ENCODE assay signal across 12 cellular contexts in the genomic region with DNA sequence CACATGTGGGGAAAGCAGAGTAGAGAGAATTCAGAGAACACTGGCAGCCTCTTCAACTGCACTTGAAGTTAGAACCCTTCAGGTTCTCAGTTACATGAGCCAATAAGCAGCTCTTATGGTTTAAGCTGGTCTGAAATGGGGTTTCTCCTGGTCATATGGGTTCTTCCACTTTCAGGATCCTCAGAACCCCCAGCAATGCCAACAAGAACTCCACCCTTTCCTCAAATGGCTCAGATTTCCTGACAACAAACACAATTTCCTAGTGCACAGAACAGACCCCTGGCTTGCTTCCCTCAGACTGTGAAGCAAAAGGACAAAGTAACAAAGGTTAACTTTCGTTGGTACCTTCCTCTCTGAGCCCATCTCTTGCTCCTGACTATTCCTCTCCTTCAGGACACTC. TPM values are rescaled to one million over a fixed set of nuclear protein-coding genes. Genes with fewer than 3 reads are reported as not detected.
DNase-seq lines count a peak whose midpoint lies in the region; ATAC-seq and TF ChIP-seq lines count a peak whose summit lies in the region.
"Had no signal": no experiment of that assay in that cellular context is flagged by ENCODE, and none has a peak within 500 bp of the region (broad histone marks: within the 10 kb centered on the region; RNA-seq: fewer than 3 reads in every experiment).

No MANE protein-coding gene starts in this region.

- H3K27me3 ChIP-seq in adrenal gland (no peaks in the 10 kb centered on the region), thoracic aorta (replicated peaks; ENCODE audit: insufficient read depth) (no peaks in the 10 kb centered on the region)

- intact Hi-C loops in adrenal gland (cut with DNase I) = loop anchor here (5.0 to 10.0 kb wide), 3 partner anchors 105 to 248 kb away; no protein-coding TSS in a partner anchor
- intact Hi-C loops in activated T-helper 1 cell treated with anti-CD3 and anti-CD28 coated beads, Interleukin-12 subunit alpha, Interleukin-12 subunit beta, Interleukin-2, Interleukin-4 antibody, amounts not matched to agents 30 ng/mL and 10 ng/mL and 1 ng/mL, durations not matched to agents 14 hours and 24 hours and 36 hours (cut with micrococcal nuclease) = loop anchor here (1.0 to 2.0 kb wide), 6 partner anchors 25 to 289 kb away; no protein-coding TSS in a partner anchor

- H3K4me3 ChIP-seq in adrenal gland (no peak overlapping the region), thoracic aorta (peak overlapping the region; percentile 34)

- H3K9me3 Mint-ChIP-seq in activated T-helper 1 cell treated with anti-CD3 and anti-CD28 coated beads, Interleukin-12 subunit alpha, Interleukin-12 subunit beta, Interleukin-2, Interleukin-4 antibody, amounts not matched to agents 30 ng/mL and 10 ng/mL and 1 ng/mL, durations not matched to agents 14 hours and 24 hours and 36 hours = peaks cover 4% of the 10 kb centered on the region
- H3K9me3 Mint-ChIP-seq: activated T-helper 17 cell treated with anti-CD3 and anti-CD28 coated beads, Interleukin-2, amount 50 U/mL, for 72 hours had no signal

- no peak for TF ChIP-seq POLR2A in adrenal gland (IDR thresholded peaks at IDR 0.05)

- H3K9me3 ChIP-seq in adrenal gland (replicated peaks in 1 of 3) (no peaks in the 10 kb centered on the region), thoracic aorta (peaks cover 3% of the 10 kb centered on the region)

- peak overlapping the region in 3 of 5 donors; percentile 15 to 70 (median 17) for H3K27ac ChIP-seq in adrenal gland
- peak overlapping the region in 1 of 2 donors; percentile 9 for H3K27ac ChIP-seq in thoracic aorta
- H3K27ac ChIP-seq: 22Rv1 had no signal

- H3K27me3 Mint-ChIP-seq in activated T-helper 1 cell treated with anti-CD3 and anti-CD28 coated beads, Interleukin-12 subunit alpha, Interleukin-12 subunit beta, Interleukin-2, Interleukin-4 antibody, amounts not matched to agents 30 ng/mL and 10 ng/mL and 1 ng/mL, durations not matched to agents 14 hours and 24 hours and 36 hours (ENCODE audit: insufficient read depth) = peaks cover 9% of the 10 kb centered on the region
- H3K27me3 Mint-ChIP-seq: naive B cell had no signal

- peaks cover 11% of the 10 kb centered on the region for H3K4me1 Mint-ChIP-seq in activated T-helper 1 cell treated with anti-CD3 and anti-CD28 coated beads, Interleukin-12 subunit alpha, Interleukin-12 subunit beta, Interleukin-2, Interleukin-4 antibody, amounts not matched to agents 30 ng/mL and 10 ng/mL and 1 ng/mL, durations not matched to agents 14 hours and 24 hours and 36 hours (ENCODE audit: low read depth)

- H3K4me3 Mint-ChIP-seq in activated T-helper 1 cell treated with anti-CD3 and anti-CD28 coated beads, Interleukin-12 subunit alpha, Interleukin-12 subunit beta, Interleukin-2, Interleukin-4 antibody, amounts not matched to agents 30 ng/mL and 10 ng/mL and 1 ng/mL, durations not matched to agents 14 hours and 24 hours and 36 hours = no peak overlapping the region
- H3K4me3 Mint-ChIP-seq: activated T-helper 17 cell treated with anti-CD3 and anti-CD28 coated beads, Interleukin-2, amount 50 U/mL, for 72 hours; CD8-positive, alpha-beta memory T cell; naive B cell had no signal

- DNase-seq in NCI-H2029 (lab: John Stamatoyannopoulos, UW) (peak; percentile 2), NCI-H2029 treated with DMSO at 0.1 percent for 48 hours (lab: John Stamatoyannopoulos, UW) (no peak), adrenal gland (no peak), left lobe of liver (ENCODE audit: low spot score) (no peak), thoracic aorta (ENCODE audit: low spot score) (no peak), COLO829 (ENCODE audit: low spot score) (no peak)
- DNase-seq in activated naive CD4-positive, alpha-beta T cell treated with Interleukin-2 at 50 U/mL for 16 hours = no peak
- DNase-seq in activated T-helper 1 cell treated with anti-CD3 and anti-CD28 coated beads, Interleukin-12 subunit alpha, Interleukin-12 subunit beta, Interleukin-2, Interleukin-4 antibody, amounts not matched to agents 30 ng/mL and 10 ng/mL and 1 ng/mL, durations not matched to agents 14 hours and 24 hours and 36 hours (ENCODE audit: low spot score) = no peak

- no peak for TF ChIP-seq CTCF in adrenal gland (IDR thresholded peaks at IDR 0.05)
- no peak for TF ChIP-seq CTCF in thoracic aorta (IDR thresholded peaks at IDR 0.05)

- H3K4me1 ChIP-seq in adrenal gland (replicated peaks in 1 of 2) (no peaks in the 10 kb centered on the region), thoracic aorta (ENCODE audit: control insufficient read depth in 1 of 2, low read depth in 2 of 2) (peaks cover 0 to 12% of the 10 kb centered on the region in 2 donors)

- no peaks in the 10 kb centered on the region for H3K36me3 Mint-ChIP-seq in activated T-helper 1 cell treated with anti-CD3 and anti-CD28 coated beads, Interleukin-12 subunit alpha, Interleukin-12 subunit beta, Interleukin-2, Interleukin-4 antibody, amounts not matched to agents 30 ng/mL and 10 ng/mL and 1 ng/mL, durations not matched to agents 14 hours and 24 hours and 36 hours (ENCODE audit: low read depth)
- H3K36me3 Mint-ChIP-seq: CD8-positive, alpha-beta memory T cell; naive B cell had no signal

- H3K27ac Mint-ChIP-seq in activated T-helper 1 cell treated with anti-CD3 and anti-CD28 coated beads, Interleukin-12 subunit alpha, Interleukin-12 subunit beta, Interleukin-2, Interleukin-4 antibody, amounts not matched to agents 30 ng/mL and 10 ng/mL and 1 ng/mL, durations not matched to agents 14 hours and 24 hours and 36 hours = no peak overlapping the region
- H3K27ac Mint-ChIP-seq: activated T-helper 17 cell treated with anti-CD3 and anti-CD28 coated beads, Interleukin-2, amount 50 U/mL, for 72 hours; CD8-positive, alpha-beta memory T cell had no signal

- WGBS in adrenal gland, 4 donors = 50 to 83% (median 62%) methylated on average over 1 of the region's 1 CpG

- ATAC-seq in left lobe of liver (peak; percentile 80), thoracic aorta (ENCODE audit: insufficient number of reproducible peaks, low FRiP score, low read depth) (no peak)

- no peaks in the 10 kb centered on the region for H3K36me3 ChIP-seq in adrenal gland (replicated peaks in 1 of 2)
- H3K36me3 ChIP-seq in thoracic aorta = no peaks in the 10 kb centered on the region

RNA-seq across cellular contexts. Expression of a gene that starts 23.9 kb away (rescaled TPM):
- total RNA-seq in adrenal gland = 100 to 1,000 TPM in 1 of 8 donors, 10 to 100 TPM in 7; 12.5 to 165 (median 20.3) TPM
- 1 to 10 TPM; 5.5 to 8.8 (median 7.1) TPM for polyA plus RNA-seq in adrenal gland
- 12.8 TPM for total RNA-seq in left lobe of liver
- total RNA-seq in thoracic aorta = 10 to 100 TPM; 57.5 to 86.1 TPM
- total RNA-seq in activated T-helper 1 cell treated with anti-CD3 and anti-CD28 coated beads, Interleukin-12 subunit alpha, Interleukin-12 subunit beta, Interleukin-2, Interleukin-4 antibody, amounts not matched to agents 30 ng/mL and 10 ng/mL and 1 ng/mL, durations not matched to agents 14 hours and 24 hours and 36 hours = 83.3 and 83.6 TPM in 2 replicates
